Comparison of ENCODE assay signal across 18 cellular contexts in the genomic region with DNA sequence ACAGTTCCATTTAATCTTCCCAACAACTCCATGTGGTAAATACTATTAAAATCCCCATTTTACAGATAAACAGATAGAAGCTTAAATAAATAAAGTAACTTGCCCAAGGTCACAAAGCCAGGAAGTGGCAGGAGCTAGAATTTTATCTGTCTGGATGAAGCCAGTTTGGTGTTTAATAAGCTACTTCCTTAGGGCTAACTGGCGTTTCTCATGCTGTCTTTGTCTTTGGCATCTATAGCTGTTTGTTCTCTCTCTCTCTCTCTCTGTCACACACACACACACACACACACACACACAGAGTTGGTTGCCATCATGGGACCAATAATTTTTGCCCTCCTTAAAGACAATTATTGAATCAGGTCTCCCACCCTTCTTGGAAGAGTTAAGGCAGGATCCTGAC. TPM values are rescaled to one million over a fixed set of nuclear protein-coding genes. Genes with fewer than 3 reads are reported as not detected.
DNase-seq lines count a peak whose midpoint lies in the region; ATAC-seq and TF ChIP-seq lines count a peak whose summit lies in the region.
"Had no signal": no experiment of that assay in that cellular context is flagged by ENCODE, and none has a peak within 500 bp of the region (broad histone marks: within the 10 kb centered on the region; RNA-seq: fewer than 3 reads in every experiment).

No MANE protein-coding gene starts in this region.

- H3K4me1 Mint-ChIP-seq in Caco-2 (ENCODE audit: low read depth, unreplicated experiment) (no peaks in the 10 kb centered on the region), mesothelial cell of epicardium (peaks cover 45% of the 10 kb centered on the region)
- peaks cover 0 to 5% (median 0%) of the 10 kb centered on the region in 4 donors for H3K4me1 Mint-ChIP-seq in CD4-positive, alpha-beta memory T cell

- no peaks in the 10 kb centered on the region for H3K27me3 ChIP-seq in SJSA1 (replicated peaks)
- H3K27me3 ChIP-seq in Caco-2 (replicated peaks; ENCODE audit: control insufficient read depth, insufficient read depth, low read length) = peaks cover 1% of the 10 kb centered on the region; the same call in 1 of the 2 replicates
- H3K27me3 ChIP-seq in CD4-positive, alpha-beta memory T cell (ENCODE audit: insufficient read depth, low read length) = no peaks in the 10 kb centered on the region
- H3K27me3 ChIP-seq: BLaER1 had no signal

- POLR2A ChIA-PET in Caco-2 (lab: Charles Lee) = no interaction called here
- POLR2A ChIA-PET in CD4-positive, alpha-beta memory T cell (lab: Charles Lee; ENCODE audit: partially characterized antibody) = interaction anchor here (0.6 kb wide), 1 partner anchor 539 kb away, joined by 3 read pairs; no protein-coding TSS in a partner anchor

- H3K27me3 Mint-ChIP-seq in Caco-2 (ENCODE audit: insufficient read depth, unreplicated experiment) = peaks cover 6% of the 10 kb centered on the region
- no peaks in the 10 kb centered on the region for H3K27me3 Mint-ChIP-seq in mesothelial cell of epicardium (ENCODE audit: low read depth)
- H3K27me3 Mint-ChIP-seq in CD4-positive, alpha-beta memory T cell = peaks cover 19 to 25% of the 10 kb centered on the region in 2 donors

- no peak overlapping the region for H3K4me3 ChIP-seq in SJSA1
- no peak overlapping the region for H3K4me3 ChIP-seq in Caco-2 (ENCODE audit: low read depth, low read length)
- H3K4me3 ChIP-seq in CD4-positive, alpha-beta memory T cell (ENCODE audit: low read length in 2 of 2) = no peak overlapping the region
- H3K4me3 ChIP-seq: BLaER1 had no signal

- no peak for ATAC-seq in GM19324 (IDR thresholded peaks at IDR 0.05; ENCODE audit: low FRiP score, unreplicated experiment)
- ATAC-seq: HCT116, T-helper 17 cell had no signal

- H3K27ac Mint-ChIP-seq in Caco-2 (ENCODE audit: unreplicated experiment) (no peak overlapping the region), mesothelial cell of epicardium (no peak overlapping the region)
- no peak overlapping the region for H3K27ac Mint-ChIP-seq in CD4-positive, alpha-beta memory T cell
- H3K27ac Mint-ChIP-seq: T-helper 17 cell had no signal

- TF ChIP-seq CTCF in Caco-2 (IDR thresholded peaks at IDR 0.05; ENCODE audit: insufficient read depth in 1 of 2, low read depth in 1 of 2, low read length in 1 of 2, severe bottlenecking in 1 of 2, unreplicated experiment in 1 of 2) (no peak), mesothelial cell of epicardium (IDR thresholded peaks at IDR 0.05; ENCODE audit: unreplicated experiment) (no peak)

- H3K4me1 ChIP-seq in SJSA1 (replicated peaks) (peaks cover 81% of the 10 kb centered on the region), Caco-2 (no peaks in the 10 kb centered on the region)
- no peaks in the 10 kb centered on the region for H3K4me1 ChIP-seq in CD4-positive, alpha-beta memory T cell (ENCODE audit: insufficient read depth, low read length)
- H3K4me1 ChIP-seq: BLaER1 had no signal

- H3K36me3 Mint-ChIP-seq in Caco-2 (ENCODE audit: insufficient read depth, unreplicated experiment) = no peaks in the 10 kb centered on the region
- H3K36me3 Mint-ChIP-seq in mesothelial cell of epicardium = no peaks in the 10 kb centered on the region
- H3K36me3 Mint-ChIP-seq in CD4-positive, alpha-beta memory T cell = no peaks in the 10 kb centered on the region

- intact Hi-C loops in Caco-2 (cut with micrococcal nuclease; ENCODE audit: unreplicated experiment) = no loop called here
- intact Hi-C loops in CD4-positive, alpha-beta memory T cell (cut with micrococcal nuclease) = no loop called here

- no TSS peak for BruUV-seq in Caco-2 (replicated peaks; lab: Mats Ljungman, UMichigan)

- DNase-seq in NCI-H2029 (lab: John Stamatoyannopoulos, UW) (peak; percentile 12), NCI-H2029 treated with DMSO at 0.1 percent for 48 hours (lab: John Stamatoyannopoulos, UW) (no peak), SJSA1 (ENCODE audit: low read depth in 1 of 2, low spot score in 2 of 2) (no peak), foreskin melanocyte (peak; percentile 70), Caco-2 (no peak), mesothelial cell of epicardium (ENCODE audit: low spot score in 2 of 2, unreplicated experiment in 2 of 2) (no peak)
- no peak for DNase-seq in CD4-positive, alpha-beta memory T cell
- DNase-seq: 8988T, DMS153, KBM-7, NCI-H2081, NCI-H510A treated with DMSO at 0.1 percent for 48 hours, NCI-H82, SHP77, T-helper 17 cell had no signal

- H3K27ac ChIP-seq in SJSA1 = peak overlapping the region; percentile 10
- no peak overlapping the region for H3K27ac ChIP-seq in CD4-positive, alpha-beta memory T cell (ENCODE audit: low read depth, low read length)
- H3K27ac ChIP-seq: BLaER1 had no signal

- H3K4me3 Mint-ChIP-seq in Caco-2 (ENCODE audit: unreplicated experiment) = no peak overlapping the region
- no peak overlapping the region for H3K4me3 Mint-ChIP-seq in mesothelial cell of epicardium
- no peak overlapping the region for H3K4me3 Mint-ChIP-seq in CD4-positive, alpha-beta memory T cell
- H3K4me3 Mint-ChIP-seq: T-helper 17 cell had no signal

- H3K9me3 Mint-ChIP-seq in Caco-2 (ENCODE audit: unreplicated experiment) (no peaks in the 10 kb centered on the region), mesothelial cell of epicardium (no peaks in the 10 kb centered on the region)
- no peaks in the 10 kb centered on the region for H3K9me3 Mint-ChIP-seq in CD4-positive, alpha-beta memory T cell

- CTCF ChIA-PET in Caco-2 (lab: Charles Lee) = no interaction called here
- CTCF ChIA-PET in CD4-positive, alpha-beta memory T cell (lab: Charles Lee; ENCODE audit: partially characterized antibody) = no interaction called here

- H3K9me3 ChIP-seq in SJSA1 (replicated peaks) (no peaks in the 10 kb centered on the region), Caco-2 (no peaks in the 10 kb centered on the region)
- H3K9me3 ChIP-seq in CD4-positive, alpha-beta memory T cell (ENCODE audit: control insufficient read depth in 1 of 2, low read length in 2 of 2) = no peaks in the 10 kb centered on the region
- H3K9me3 ChIP-seq: BLaER1 had no signal

- H3K36me3 ChIP-seq in SJSA1 (no peaks in the 10 kb centered on the region), Caco-2 (ENCODE audit: control insufficient read depth, insufficient read depth, low read length) (no peaks in the 10 kb centered on the region)
- H3K36me3 ChIP-seq in CD4-positive, alpha-beta memory T cell (ENCODE audit: insufficient read depth, low read length) = no peaks in the 10 kb centered on the region
- H3K36me3 ChIP-seq: BLaER1 had no signal

RNA-seq across cellular contexts. Expression of a gene that starts 8.6 kb away (rescaled TPM):
- total RNA-seq in SJSA1 (2014; rRNA removed; shearing (Covaris generic)) = 2.8 and 4.4 TPM in 2 replicates
- total RNA-seq in Caco-2 (2022) (not detected in 2 replicates), mesothelial cell of epicardium (2.4 to 2.6 TPM (median 2.5 TPM) in 3 replicates)
- not detected for total RNA-seq in CD4-positive, alpha-beta memory T cell
- not detected for polyA plus RNA-seq in CD4-positive, alpha-beta memory T cell
- total RNA-seq: T-helper 17 cell had no signal

Comparison
In these comparisons a context has a peak if more than half of its experiments do, and no peak if none do; other contexts are left out.
1. DNase-seq: peak in NCI-H2029 (single experiment) and foreskin melanocyte (single experiment); none in NCI-H2029 treated with DMSO at 0.1 percent for 48 hours (single experiment), SJSA1 (0 of 2), Caco-2 (0 of 2), mesothelial cell of epicardium (0 of 2) and CD4-positive, alpha-beta memory T cell (0 of 5).